10 cellular contexts compared by ENCODE assay signal in genomic region chr1:244361764-244362473, GRCh38.
DNase-seq lines count a peak whose midpoint lies in the region; ATAC-seq, FAIRE-seq and TF ChIP-seq lines count a peak whose summit lies in the region.
"Had no signal": no experiment of that assay in that cellular context is flagged by ENCODE, and none has a peak within 500 bp of the region (broad histone marks: within the 10 kb centered on the region; RNA-seq: fewer than 3 reads in every experiment).

No MANE protein-coding gene starts in this region.

- H3K27ac Mint-ChIP-seq in stimulated activated effector memory CD8-positive, alpha-beta T cell treated with anti-CD3 and anti-CD28 coated beads, Interleukin-12 subunit alpha, Interleukin-12 subunit beta, amount 100 ng/mL, for 72 hours: no peak overlapping the region

- H3K27ac ChIP-seq in caudate nucleus (ENCODE audit: low read depth, low read length) (peak overlapping the region; percentile 52), thyroid gland (peak overlapping the region; percentile 81 to 90 (median 88))

- DNase-seq in DMS53 (lab: John Stamatoyannopoulos, UW) (peak; percentile 20), DMS53 treated with DMSO at 0.1 percent for 48 hours (lab: John Stamatoyannopoulos, UW; ENCODE audit: unreplicated experiment) (no peak), caudate nucleus (lab: John Stamatoyannopoulos, UW) (no peak), left kidney (ENCODE audit: low read depth, low spot score) (peak; percentile 78), thyroid gland (peak; percentile 44 to 58), H54 (ENCODE audit: insufficient read length, low spot score) (no peak), DMS 273 treated with DMSO at 0.1 percent for 48 hours (lab: John Stamatoyannopoulos, UW) (no peak)
- no peak for DNase-seq in stimulated activated effector memory CD8-positive, alpha-beta T cell treated with anti-CD3 and anti-CD28 coated beads, Interleukin-12 subunit alpha, Interleukin-12 subunit beta, amount 100 ng/mL, for 72 hours (ENCODE audit: low spot score in 2 of 2)
- DNase-seq: activated T-cell treated with anti-CD3 and anti-CD28 coated beads, Interleukin-2, amount 50 U/mL, for 48 hours had no signal

- WGBS in thyroid gland, 2 donors: 9 to 15% methylated on average over 5 of the region's 5 CpGs

- no peak for FAIRE-seq in H54 (lab: Jason Lieb, UNC)
- FAIRE-seq: A204.1 had no signal

- no peaks in the 10 kb centered on the region for H3K4me1 Mint-ChIP-seq in stimulated activated effector memory CD8-positive, alpha-beta T cell treated with anti-CD3 and anti-CD28 coated beads, Interleukin-12 subunit alpha, Interleukin-12 subunit beta, amount 100 ng/mL, for 72 hours

- no peak overlapping the region for H3K4me3 Mint-ChIP-seq in stimulated activated effector memory CD8-positive, alpha-beta T cell treated with anti-CD3 and anti-CD28 coated beads, Interleukin-12 subunit alpha, Interleukin-12 subunit beta, amount 100 ng/mL, for 72 hours

- intact Hi-C loops in thyroid gland (cut with DNase I): no loop called here

- ATAC-seq in stimulated activated effector memory CD8-positive, alpha-beta T cell treated with anti-CD3 and anti-CD28 coated beads, Interleukin-12 subunit alpha, Interleukin-12 subunit beta, amount 100 ng/mL, for 72 hours: no peak

- no peaks in the 10 kb centered on the region for H3K27me3 ChIP-seq in thyroid gland

- peaks cover 3% of the 10 kb centered on the region for H3K9me3 Mint-ChIP-seq in stimulated activated effector memory CD8-positive, alpha-beta T cell treated with anti-CD3 and anti-CD28 coated beads, Interleukin-12 subunit alpha, Interleukin-12 subunit beta, amount 100 ng/mL, for 72 hours

- H3K9me3 ChIP-seq in thyroid gland: no peaks in the 10 kb centered on the region

- no peaks in the 10 kb centered on the region for H3K36me3 ChIP-seq in thyroid gland

- peaks cover 4 to 8% of the 10 kb centered on the region in 2 donors for H3K4me1 ChIP-seq in thyroid gland

- TF ChIP-seq POLR2A in thyroid gland (IDR thresholded peaks at IDR 0.05) (no peak), H54 (IDR thresholded peaks at IDR 0.05; ENCODE audit: low read depth, low read length) (no peak)

- peak overlapping the region in 2 of 3 donors; percentile 4 to 11 for H3K4me3 ChIP-seq in thyroid gland (replicated peaks in 1 of 3)

- H3K36me3 Mint-ChIP-seq in stimulated activated effector memory CD8-positive, alpha-beta T cell treated with anti-CD3 and anti-CD28 coated beads, Interleukin-12 subunit alpha, Interleukin-12 subunit beta, amount 100 ng/mL, for 72 hours: no peaks in the 10 kb centered on the region

- TF ChIP-seq CTCF in thyroid gland (IDR thresholded peaks at IDR 0.05): no peak

Comparison
In these comparisons a context has a peak if more than half of its experiments do, and no peak if none do; other contexts are left out.
1. DNase-seq: peak in DMS53 (single experiment), left kidney (single experiment) and thyroid gland (2 of 2); none in DMS53 treated with DMSO at 0.1 percent for 48 hours (single experiment), caudate nucleus (0 of 61), H54 (single experiment), stimulated activated effector memory CD8-positive, alpha-beta T cell treated with anti-CD3 and anti-CD28 coated beads, Interleukin-12 subunit alpha, Interleukin-12 subunit beta, amount 100 ng/mL, for 72 hours (0 of 2) and DMS 273 treated with DMSO at 0.1 percent for 48 hours (single experiment).